24 cellular contexts compared by ENCODE assay signal in genomic region chr7:71630521-71630920, GRCh38.
"Had no signal": no experiment of that assay in that cellular context is flagged by ENCODE, and none has a peak within 500 bp of the region (broad histone marks: within the 10 kb centered on the region; RNA-seq: fewer than 3 reads in every experiment).

No MANE protein-coding gene starts in this region.

- H3K9me3 Mint-ChIP-seq: neural progenitor cell had no signal

- H3K27ac Mint-ChIP-seq: activated B cell treated with CpG ODN at 0.5 μM for 24 hours; activated CD4-positive, alpha-beta memory T cell treated with anti-CD3 and anti-CD28 coated beads, Interleukin-2, amount 10 ng/mL, durations not matched to agents 7 days and 5 days; activated CD8-positive, alpha-beta memory T cell treated with anti-CD3 and anti-CD28 coated beads, Interleukin-2, amount 10 ng/mL, durations not matched to agents 7 days and 5 days; activated naive CD8-positive, alpha-beta T cell treated with anti-CD3 and anti-CD28 coated beads, Interleukin-2, amount 10 ng/mL, durations not matched to agents 7 days and 5 days; activated T-helper 17 cell treated with anti-CD3 and anti-CD28 coated beads, Interleukin-2, amount 50 U/mL, for 72 hours; naive B cell; neural progenitor cell; stimulated activated naive CD8-positive, alpha-beta T cell treated with anti-CD3 and anti-CD28 coated beads, Interleukin-15, amount 100 ng/mL, for 72 hours; T-helper 2 cell treated with Interferon-gamma antibody and Interleukin-4, amounts not matched to agents 5 μg/mL and 100 μg/mL, for 36 hours had no signal

- H3K4me2 ChIP-seq: neural progenitor cell, SK-N-SH, smooth muscle cell had no signal

- H3K36me3 Mint-ChIP-seq: activated CD8-positive, alpha-beta memory T cell treated with anti-CD3 and anti-CD28 coated beads, Interleukin-2, amount 10 ng/mL, durations not matched to agents 7 days and 5 days; activated naive CD8-positive, alpha-beta T cell treated with anti-CD3 and anti-CD28 coated beads, Interleukin-2, amount 10 ng/mL, durations not matched to agents 7 days and 5 days; neural progenitor cell had no signal

- DNase-seq: activated B cell treated with CpG ODN at 0.5 μM for 24 hours; activated CD4-positive, alpha-beta memory T cell treated with anti-CD3 and anti-CD28 coated beads, Interleukin-2, amount 10 ng/mL, durations not matched to agents 7 days and 5 days; activated CD4-positive, alpha-beta T cell treated with anti-CD3 and anti-CD28 coated beads for 48 hours; activated CD8-positive, alpha-beta memory T cell treated with anti-CD3 and anti-CD28 coated beads, Interleukin-2, amount 10 ng/mL, durations not matched to agents 7 days and 5 days; activated naive CD4-positive, alpha-beta T cell treated with Interleukin-2 at 50 U/mL for 16 hours; activated naive CD8-positive, alpha-beta T cell treated with anti-CD3 and anti-CD28 coated beads, Interleukin-2, amount 10 ng/mL, durations not matched to agents 7 days and 5 days; amygdala; effector memory CD4-positive, alpha-beta T cell; hippocampal formation; left lung; naive B cell; right lobe of liver; SK-N-SH; stimulated activated CD4-positive, alpha-beta T cell treated with anti-CD3 and anti-CD28 coated beads, Interleukin-4, amount 100 ng/mL, for 1 hour; stimulated activated naive CD8-positive, alpha-beta T cell treated with anti-CD3 and anti-CD28 coated beads, Interleukin-15, amount 100 ng/mL, for 72 hours; upper lobe of left lung had no signal

- H2AFZ ChIP-seq: neural progenitor cell had no signal

- H3K9me2 ChIP-seq: SK-N-SH had no signal

- H3K9ac ChIP-seq: neural progenitor cell, SK-N-SH had no signal

- H3K27me3 Mint-ChIP-seq: activated B cell treated with CpG ODN at 0.5 μM for 24 hours; activated CD4-positive, alpha-beta memory T cell treated with anti-CD3 and anti-CD28 coated beads, Interleukin-2, amount 10 ng/mL, durations not matched to agents 7 days and 5 days; activated CD8-positive, alpha-beta memory T cell treated with anti-CD3 and anti-CD28 coated beads, Interleukin-2, amount 10 ng/mL, durations not matched to agents 7 days and 5 days; activated naive CD8-positive, alpha-beta T cell treated with anti-CD3 and anti-CD28 coated beads, Interleukin-2, amount 10 ng/mL, durations not matched to agents 7 days and 5 days; activated T-helper 17 cell treated with anti-CD3 and anti-CD28 coated beads, Interleukin-2, amount 50 U/mL, for 72 hours; naive B cell; stimulated activated naive CD8-positive, alpha-beta T cell treated with anti-CD3 and anti-CD28 coated beads, Interleukin-15, amount 100 ng/mL, for 72 hours had no signal

- ATAC-seq: activated CD8-positive, alpha-beta memory T cell treated with anti-CD3 and anti-CD28 coated beads, Interleukin-2, amount 10 ng/mL, durations not matched to agents 7 days and 5 days; activated T-helper 17 cell treated with anti-CD3 and anti-CD28 coated beads, Interleukin-2, amount 50 U/mL, for 72 hours; left lung; right lobe of liver; stimulated activated naive CD8-positive, alpha-beta T cell treated with anti-CD3 and anti-CD28 coated beads, Interleukin-15, amount 100 ng/mL, for 72 hours had no signal

- H3K4me3 Mint-ChIP-seq: activated B cell treated with CpG ODN at 0.5 μM for 24 hours; activated CD4-positive, alpha-beta memory T cell treated with anti-CD3 and anti-CD28 coated beads, Interleukin-2, amount 10 ng/mL, durations not matched to agents 7 days and 5 days; activated CD8-positive, alpha-beta memory T cell treated with anti-CD3 and anti-CD28 coated beads, Interleukin-2, amount 10 ng/mL, durations not matched to agents 7 days and 5 days; activated naive CD8-positive, alpha-beta T cell treated with anti-CD3 and anti-CD28 coated beads, Interleukin-2, amount 10 ng/mL, durations not matched to agents 7 days and 5 days; activated T-helper 17 cell treated with anti-CD3 and anti-CD28 coated beads, Interleukin-2, amount 50 U/mL, for 72 hours; naive B cell; neural progenitor cell; stimulated activated naive CD8-positive, alpha-beta T cell treated with anti-CD3 and anti-CD28 coated beads, Interleukin-15, amount 100 ng/mL, for 72 hours; T-helper 2 cell treated with Interferon-gamma antibody and Interleukin-4, amounts not matched to agents 5 μg/mL and 100 μg/mL, for 36 hours had no signal

- H3K4me3 ChIP-seq: cardiac muscle cell, esophagus muscularis mucosa, left lung, neural progenitor cell, prostate gland, right lobe of liver, smooth muscle cell, testis, upper lobe of left lung had no signal

- H3K9me3 ChIP-seq: esophagus muscularis mucosa, left lung, prostate gland, right lobe of liver, SK-N-SH, testis, upper lobe of left lung had no signal

- H3K27ac ChIP-seq: cardiac muscle cell, esophagus muscularis mucosa, left lung, neural progenitor cell, prostate gland, right lobe of liver, testis, upper lobe of left lung had no signal

- H3K36me3 ChIP-seq: cardiac muscle cell, esophagus muscularis mucosa, left lung, neural progenitor cell, prostate gland, right lobe of liver, upper lobe of left lung had no signal

- H3K4me1 ChIP-seq: left lung, prostate gland, right lobe of liver, testis, upper lobe of left lung had no signal

- H3K4me1 Mint-ChIP-seq: activated B cell treated with CpG ODN at 0.5 μM for 24 hours; activated CD4-positive, alpha-beta memory T cell treated with anti-CD3 and anti-CD28 coated beads, Interleukin-2, amount 10 ng/mL, durations not matched to agents 7 days and 5 days; activated CD8-positive, alpha-beta memory T cell treated with anti-CD3 and anti-CD28 coated beads, Interleukin-2, amount 10 ng/mL, durations not matched to agents 7 days and 5 days; activated naive CD8-positive, alpha-beta T cell treated with anti-CD3 and anti-CD28 coated beads, Interleukin-2, amount 10 ng/mL, durations not matched to agents 7 days and 5 days; activated T-helper 17 cell treated with anti-CD3 and anti-CD28 coated beads, Interleukin-2, amount 50 U/mL, for 72 hours; naive B cell; stimulated activated naive CD8-positive, alpha-beta T cell treated with anti-CD3 and anti-CD28 coated beads, Interleukin-15, amount 100 ng/mL, for 72 hours had no signal

- H3K27me3 ChIP-seq: cardiac muscle cell, esophagus muscularis mucosa, left lung, neural progenitor cell, right lobe of liver, testis, upper lobe of left lung had no signal
